ENCODE assay signal across 1 cellular context in genomic region chr19:4182082-4182926, GRCh38.
TF ChIP-seq lines count a peak whose summit lies in the region.

Gene ANKRD24 (plus strand): TSS chr19:4182689. CDS start chr19:4186426, 3,737 bp downstream.
Gene SIRT6 (minus strand): TSS chr19:4182563. CDS start chr19:4182539, 24 bp downstream.

TF ChIP-seq in K562, 482 proteins besides CTCF, POLR2A, EP300 and RAD21 (continued from another document and continues in another):
- TF ChIP-seq ZBTB40 (IDR thresholded peaks at IDR 0.05) (peak; percentile 100), ZBTB40 (CRISPR knock-in tag; IDR thresholded peaks at IDR 0.05) (peak; percentile 100), ZNF143 (CRISPR knock-in tag; IDR thresholded peaks at IDR 0.05) (peak; percentile 53; the same call in 1 of the 2 replicates), FIP1L1 (IDR thresholded peaks at IDR 0.05; ENCODE audit: low read depth, low read length, poor library complexity, severe bottlenecking) (peak; percentile 81), ZBTB49 (CRISPR knock-in tag; IDR thresholded peaks at IDR 0.05; ENCODE audit: borderline replicate concordance) (no peak), PML (IDR thresholded peaks at IDR 0.05; ENCODE audit: low read length) (peak; percentile 45; the same call in 1 of the 2 replicates), TBP (optimal IDR thresholded peaks at IDR 0.05; ENCODE audit: low read depth, low read length) (peak; percentile 66), ZFP91 (CRISPR knock-in tag; IDR thresholded peaks at IDR 0.05) (no peak), TEAD4 (IDR thresholded peaks at IDR 0.05; ENCODE audit: low read length) (no peak; the same call in 1 of the 2 replicates), TEAD4 (CRISPR knock-in tag; IDR thresholded peaks at IDR 0.05; ENCODE audit: borderline replicate concordance) (no peak), CREB3L1 (IDR thresholded peaks at IDR 0.05; ENCODE audit: borderline replicate concordance, low read depth) (peak; percentile 65), ZNF445 (CRISPR knock-in tag; IDR thresholded peaks at IDR 0.05; ENCODE audit: low read depth) (no peak), SAP30 (IDR thresholded peaks at IDR 0.05; ENCODE audit: borderline replicate concordance, insufficient read depth, low read depth, low read length, poor library complexity, severe bottlenecking) (no peak), GABPB1 (CRISPR knock-in tag; IDR thresholded peaks at IDR 0.05) (peak; percentile 97), CREB1 (IDR thresholded peaks at IDR 0.05) (peak; percentile 67; the same call in 1 of the 2 replicates), CREB1 (CRISPR knock-in tag; IDR thresholded peaks at IDR 0.05) (peak; percentile 47; the same call in 1 of the 2 replicates), ERF (CRISPR knock-in tag; IDR thresholded peaks at IDR 0.05) (no peak), L3MBTL2 (IDR thresholded peaks at IDR 0.05) (peak; percentile 52), ETV5 (CRISPR knock-in tag; IDR thresholded peaks at IDR 0.05; ENCODE audit: low read depth) (peak; percentile 98), MECOM (CRISPR knock-in tag; IDR thresholded peaks at IDR 0.05) (0 out of 2 replicates have a peak, but pooled peaks have one; percentile 42), C11orf30 (IDR thresholded peaks at IDR 0.05; ENCODE audit: low read depth) (peak; percentile 89), KLF1 (tag; IDR thresholded peaks at IDR 0.05) (peak; percentile 98), EP400 (IDR thresholded peaks at IDR 0.05) (peak; percentile 85; the same call in 1 of the 2 replicates), UBTF (IDR thresholded peaks at IDR 0.05; ENCODE audit: borderline replicate concordance in 1 of 2, low read depth in 2 of 2, low read length in 2 of 2) (peak in 1 of 2 experiments; percentile 66; a peak in 1 of 4 replicates), KDM2B (CRISPR knock-in tag; IDR thresholded peaks at IDR 0.05) (no peak), EGR1 (conservative IDR thresholded peaks at IDR 0.05) (peak; percentile 26; the same call in 1 of the 2 replicates), BCOR (IDR thresholded peaks at IDR 0.05) (peak; percentile 77), SREBF1 (IDR thresholded peaks at IDR 0.05; ENCODE audit: borderline replicate concordance, low read depth, low read length) (no peak), NR2F6 (CRISPR knock-in tag; IDR thresholded peaks at IDR 0.05) (no peak), SMAD4 (CRISPR knock-in tag; conservative IDR thresholded peaks at IDR 0.05) (peak; percentile 64; the same call in 1 of the 2 replicates), NFXL1 (CRISPR knock-in tag; IDR thresholded peaks at IDR 0.05) (no peak), HDAC1 (IDR thresholded peaks at IDR 0.05) (peak in 1 of 2 experiments; percentile 65; a peak in 1 of 4 replicates), VEZF1 (CRISPR knock-in tag; IDR thresholded peaks at IDR 0.05) (peak; percentile 90), OTX1 (CRISPR knock-in tag; IDR thresholded peaks at IDR 0.05) (0 out of 2 replicates have a peak, but pooled peaks have one; percentile 11), ZFX (CRISPR knock-in tag; IDR thresholded peaks at IDR 0.05) (peak; percentile 64), TSHZ1 (CRISPR knock-in tag; IDR thresholded peaks at IDR 0.05) (no peak)
